8 cellular contexts compared by ENCODE assay signal in the genomic region with DNA sequence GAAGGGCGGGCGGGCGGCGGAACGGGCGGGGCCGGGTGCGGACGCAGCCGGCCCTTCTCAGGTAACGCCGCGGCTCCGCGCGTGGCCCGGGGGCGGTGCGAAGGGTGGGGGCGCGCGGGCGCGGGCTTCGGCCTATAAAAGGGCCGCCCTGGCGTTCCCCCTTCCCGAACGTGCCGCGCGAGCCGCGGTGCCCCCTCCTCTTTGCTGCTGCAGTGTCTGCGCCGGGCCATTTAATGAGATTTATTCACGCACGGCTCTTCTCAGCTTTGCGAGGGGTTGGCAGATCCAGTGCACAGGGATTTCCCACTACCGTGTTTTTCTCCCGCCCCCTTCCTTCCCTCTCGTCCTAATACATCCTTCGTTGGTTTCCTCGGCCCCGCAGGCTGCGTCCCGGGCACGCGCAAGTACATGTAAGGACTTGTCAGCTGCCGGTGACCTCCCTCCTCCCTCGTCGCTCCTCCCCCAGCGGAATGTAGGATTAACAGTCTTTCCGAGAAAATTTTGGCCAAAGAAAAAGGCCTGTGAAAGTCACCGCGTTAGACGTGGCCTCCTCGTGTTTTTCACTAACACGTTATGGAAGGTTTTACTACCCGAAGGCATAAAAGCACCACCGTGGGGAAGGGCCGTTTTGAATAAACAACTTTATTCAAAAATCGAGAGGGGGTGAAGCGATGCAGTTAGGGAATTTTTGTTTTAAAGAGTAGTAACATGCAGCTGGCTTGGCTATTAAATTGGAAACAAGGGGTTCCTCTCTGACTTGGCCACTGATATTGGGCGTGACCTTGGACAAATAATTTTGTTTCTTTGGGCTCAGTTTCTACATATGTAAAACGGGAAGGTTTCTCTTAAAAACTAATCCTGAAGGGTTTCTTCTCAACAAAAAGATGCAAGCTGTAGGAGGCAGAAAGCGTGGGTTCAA. TPM values are rescaled to one million over a fixed set of nuclear protein-coding genes. Genes with fewer than 3 reads are reported as not detected.
DNase-seq lines count a peak whose midpoint lies in the region; ATAC-seq lines count a peak whose summit lies in the region.

No MANE protein-coding gene starts in this region.

- peak overlapping the region; percentile 53 for H3K4me2 ChIP-seq in mesenchymal stem cell (ENCODE audit: low read length, poor library complexity, severe bottlenecking)

- H3K27me3 ChIP-seq in CD4-positive, alpha-beta memory T cell (ENCODE audit: insufficient read depth, low read length), result no peaks in the 10 kb centered on the region
- no peaks in the 10 kb centered on the region for H3K27me3 ChIP-seq in mesenchymal stem cell (ENCODE audit: control insufficient read depth in 1 of 2, insufficient read depth in 1 of 2, low read length in 2 of 2)

- H2AFZ ChIP-seq in mesenchymal stem cell (ENCODE audit: low read depth, low read length), result peak overlapping the region; percentile 42

- H3K36me3 Mint-ChIP-seq in CD4-positive, alpha-beta memory T cell, result peaks cover 0 to 15% of the 10 kb centered on the region in 2 donors
- peaks cover 19% of the 10 kb centered on the region for H3K36me3 Mint-ChIP-seq in activated CD4-positive, alpha-beta memory T cell treated with anti-CD3 and anti-CD28 coated beads for 36 hours
- peaks cover 32% of the 10 kb centered on the region for H3K36me3 Mint-ChIP-seq in effector memory CD8-positive, alpha-beta T cell (ENCODE audit: insufficient read depth)

- intact Hi-C loops in CD4-positive, alpha-beta memory T cell (cut with micrococcal nuclease), result loop anchor here (1.0 to 10.0 kb wide), 13 partner anchors 83 to 1793 kb away; a partner anchor contains a TSS
- intact Hi-C loops in activated CD4-positive, alpha-beta memory T cell treated with anti-CD3 and anti-CD28 coated beads for 36 hours (cut with micrococcal nuclease), result loop anchor here (1.0 to 10.0 kb wide), 10 partner anchors 121 to 609 kb away; a partner anchor contains a TSS

- peak overlapping the region; percentile 80 for H3K27ac ChIP-seq in CD4-positive, alpha-beta memory T cell (ENCODE audit: low read depth, low read length)
- H3K27ac ChIP-seq in mesenchymal stem cell (ENCODE audit: low read length, poor library complexity, severe bottlenecking), result peak overlapping the region; percentile 99

- H3K9me3 ChIP-seq in CD4-positive, alpha-beta memory T cell (ENCODE audit: control insufficient read depth in 1 of 2, low read length in 2 of 2), result no peaks in the 10 kb centered on the region
- no peaks in the 10 kb centered on the region for H3K9me3 ChIP-seq in mesenchymal stem cell (ENCODE audit: control insufficient read depth, low read length)

- peak overlapping the region in 1 of 2 experiments; percentile 64 for H2BK12ac ChIP-seq in mesenchymal stem cell (ENCODE audit: low read length in 2 of 2)

- H2BK15ac ChIP-seq in mesenchymal stem cell (ENCODE audit: low read depth, poor library complexity, severe bottlenecking), result peak overlapping the region; percentile 99

- peaks cover 0 to 2% of the 10 kb centered on the region in 2 donors for H3K27me3 Mint-ChIP-seq in CD4-positive, alpha-beta memory T cell
- H3K27me3 Mint-ChIP-seq in activated CD4-positive, alpha-beta memory T cell treated with anti-CD3 and anti-CD28 coated beads for 36 hours, result no peaks in the 10 kb centered on the region
- no peaks in the 10 kb centered on the region for H3K27me3 Mint-ChIP-seq in effector memory CD8-positive, alpha-beta T cell

- H3K23ac ChIP-seq in mesenchymal stem cell (ENCODE audit: low read length in 2 of 2), result peak overlapping the region in 1 of 2 experiments; percentile 93

- peak overlapping the region; percentile 98 for H3K9ac ChIP-seq in mesenchymal stem cell (ENCODE audit: low read length)

- WGBS in mesenchymal stem cell, result under 1% methylated on average over 62 of the region's 67 CpGs

- peak overlapping the region in 1 of 2 experiments; percentile 83 for H3K14ac ChIP-seq in mesenchymal stem cell (ENCODE audit: low read length in 2 of 2)

- H3K4me1 Mint-ChIP-seq in CD4-positive, alpha-beta memory T cell, result peaks cover 33 to 58% (median 45%) of the 10 kb centered on the region in 4 donors
- peaks cover 56% of the 10 kb centered on the region for H3K4me1 Mint-ChIP-seq in activated CD4-positive, alpha-beta memory T cell treated with anti-CD3 and anti-CD28 coated beads for 36 hours (ENCODE audit: low read depth)
- peaks cover 38 to 48% of the 10 kb centered on the region in 2 donors for H3K4me1 Mint-ChIP-seq in effector memory CD8-positive, alpha-beta T cell (ENCODE audit: low read depth in 2 of 2)

- H3K79me1 ChIP-seq in mesenchymal stem cell (replicated peaks; ENCODE audit: low read length, poor library complexity, severe bottlenecking), result peaks cover 11% of the 10 kb centered on the region

- H3K4ac ChIP-seq in mesenchymal stem cell (ENCODE audit: low read depth in 1 of 2, low read length in 2 of 2), result peak overlapping the region; percentile 95 to 100

- H2BK120ac ChIP-seq in mesenchymal stem cell (ENCODE audit: low read depth, low read length), result peak overlapping the region; percentile 11

- H3K4me3 Mint-ChIP-seq in CD4-positive, alpha-beta memory T cell, result peak overlapping the region; percentile 91 to 99 (median 98)
- H3K4me3 Mint-ChIP-seq in activated CD4-positive, alpha-beta memory T cell treated with anti-CD3 and anti-CD28 coated beads for 36 hours, result peak overlapping the region; percentile 97
- peak overlapping the region; percentile 90 to 97 for H3K4me3 Mint-ChIP-seq in effector memory CD8-positive, alpha-beta T cell

- peak overlapping the region; percentile 97 to 100 (median 98) for H3K27ac Mint-ChIP-seq in CD4-positive, alpha-beta memory T cell
- peak overlapping the region; percentile 99 for H3K27ac Mint-ChIP-seq in activated CD4-positive, alpha-beta memory T cell treated with anti-CD3 and anti-CD28 coated beads for 36 hours
- H3K27ac Mint-ChIP-seq in effector memory CD8-positive, alpha-beta T cell, result peak overlapping the region; percentile 96 to 98

- peak in 3 of 5 donors; percentile 89 for DNase-seq in CD4-positive, alpha-beta memory T cell
- DNase-seq in NCI-H748 treated with DMSO at 0.1 percent for 48 hours (lab: John Stamatoyannopoulos, UW) (peak; percentile 88), mesenchymal stem cell (peak; percentile 96)
- DNase-seq in activated CD4-positive, alpha-beta memory T cell treated with anti-CD3 and anti-CD28 coated beads for 36 hours, result peak; percentile 92
- DNase-seq in effector memory CD8-positive, alpha-beta T cell, result peak in 1 of 3 experiments; percentile 80
- DNase-seq in stimulated activated CD8-positive, alpha-beta memory T cell treated with anti-CD3 and anti-CD28 coated beads, Interleukin-12 subunit alpha, Interleukin-12 subunit beta, amount 100 ng/mL, for 1 hour (ENCODE audit: low read depth), result peak; percentile 57

- CTCF ChIA-PET in CD4-positive, alpha-beta memory T cell (lab: Charles Lee; ENCODE audit: partially characterized antibody), result interaction anchor here (1.1 to 2.9 kb wide), 3 partner anchors 221 to 561 kb away, joined by 3 to 23 read pairs (median 5); a partner anchor contains a TSS
- CTCF ChIA-PET in activated CD4-positive, alpha-beta memory T cell treated with anti-CD3 and anti-CD28 coated beads for 36 hours (lab: Charles Lee), result interaction anchor here (0.8 to 2.3 kb wide), 4 partner anchors 225 to 609 kb away, joined by 3 to 10 read pairs (median 6); a partner anchor contains a TSS

- POLR2A ChIA-PET in CD4-positive, alpha-beta memory T cell (lab: Charles Lee; ENCODE audit: partially characterized antibody), result interaction anchor here (1.0 to 3.3 kb wide), 14 partner anchors 8 to 669 kb away, joined by 3 to 57 read pairs (median 3); a partner anchor contains a TSS
- POLR2A ChIA-PET in activated CD4-positive, alpha-beta memory T cell treated with anti-CD3 and anti-CD28 coated beads for 36 hours (lab: Charles Lee), result interaction anchor here (0.7 to 2.8 kb wide), 10 partner anchors 40 to 603 kb away, joined by 3 to 25 read pairs (median 3); a partner anchor contains a TSS

- peak overlapping the region; percentile 86 for H2AK5ac ChIP-seq in mesenchymal stem cell (ENCODE audit: low read length, severe bottlenecking)

- peak overlapping the region; percentile 81 to 98 for H3K18ac ChIP-seq in mesenchymal stem cell (ENCODE audit: low read depth in 1 of 2, low read length in 2 of 2)

- ATAC-seq in GM19395 (IDR thresholded peaks at IDR 0.05; ENCODE audit: unreplicated experiment) (peak; percentile 55), HG03521 (IDR thresholded peaks at IDR 0.05; ENCODE audit: unreplicated experiment) (peak; percentile 52)
- ATAC-seq in effector memory CD8-positive, alpha-beta T cell (replicated peaks), result no peak

- H2BK5ac ChIP-seq in mesenchymal stem cell (ENCODE audit: low read depth, low read length, poor library complexity, severe bottlenecking), result peak overlapping the region; percentile 97

- H3K4me1 ChIP-seq in CD4-positive, alpha-beta memory T cell (ENCODE audit: insufficient read depth, low read length), result peaks cover 57% of the 10 kb centered on the region
- H3K4me1 ChIP-seq in mesenchymal stem cell (ENCODE audit: control insufficient read depth, insufficient read depth, low read depth, low read length), result no peaks in the 10 kb centered on the region

- H3K9me3 Mint-ChIP-seq in CD4-positive, alpha-beta memory T cell, result peaks cover 0 to 2% (median 0%) of the 10 kb centered on the region in 8 donors
- H3K9me3 Mint-ChIP-seq in activated CD4-positive, alpha-beta memory T cell treated with anti-CD3 and anti-CD28 coated beads for 36 hours, result peaks cover 3% of the 10 kb centered on the region
- no peaks in the 10 kb centered on the region for H3K9me3 Mint-ChIP-seq in effector memory CD8-positive, alpha-beta T cell

- peak overlapping the region; percentile 99 for H4K91ac ChIP-seq in mesenchymal stem cell (ENCODE audit: low read length)

- peak overlapping the region; percentile 98 for H4K8ac ChIP-seq in mesenchymal stem cell (ENCODE audit: low read length)

- no peaks in the 10 kb centered on the region for H3K36me3 ChIP-seq in CD4-positive, alpha-beta memory T cell (ENCODE audit: insufficient read depth, low read length)
- H3K36me3 ChIP-seq in mesenchymal stem cell (ENCODE audit: control insufficient read depth in 1 of 2, insufficient read depth in 2 of 2, low read depth in 1 of 2, low read length in 2 of 2), result peaks cover 4 to 12% of the 10 kb centered on the region in 2 experiments

- H3K4me3 ChIP-seq in CD4-positive, alpha-beta memory T cell (ENCODE audit: low read length in 2 of 2), result peak overlapping the region; percentile 74
- peak overlapping the region; percentile 92 to 94 for H3K4me3 ChIP-seq in mesenchymal stem cell (ENCODE audit: insufficient read depth in 1 of 2, low read depth in 1 of 2, low read length in 2 of 2)

RNA-seq across cellular contexts. Expression of a gene that starts 1.0 kb away (rescaled TPM):
- 10 to 100 TPM; 28.8 to 34.5 TPM for total RNA-seq in CD4-positive, alpha-beta memory T cell
- polyA plus RNA-seq in CD4-positive, alpha-beta memory T cell, result 10 to 100 TPM in 1 of 2 donors, 1 to 10 TPM in 1; 8.0 to 20.2 TPM
- total RNA-seq in activated CD4-positive, alpha-beta memory T cell treated with anti-CD3 and anti-CD28 coated beads for 36 hours, result 10 to 100 TPM; 13.9 to 15.0 TPM
- polyA plus RNA-seq in mesenchymal stem cell (2013, experiment 1 of 2), result 7.5 TPM
- polyA plus RNA-seq in mesenchymal stem cell (2013, experiment 2 of 2), result 7.5 TPM
